Comparison of ENCODE assay signal across 27 cellular contexts in genomic region chr11:79594839-79595238, GRCh38.
DNase-seq lines count a peak whose midpoint lies in the region; ATAC-seq, FAIRE-seq and TF ChIP-seq lines count a peak whose summit lies in the region.
"Had no signal": no experiment of that assay in that cellular context is flagged by ENCODE, and none has a peak within 500 bp of the region (broad histone marks: within the 10 kb centered on the region; RNA-seq: fewer than 3 reads in every experiment).

No MANE protein-coding gene starts in this region.

- no peak for ATAC-seq in right lobe of liver
- ATAC-seq: GM12878, HepG2, K562, Right ventricle myocardium inferior had no signal

- H3K27me3 ChIP-seq in right lobe of liver (no peaks in the 10 kb centered on the region), osteoblast (ENCODE audit: insufficient read depth, low read length) (no peaks in the 10 kb centered on the region)
- H3K27me3 ChIP-seq: BLaER1, SJSA1 had no signal

- DNase-seq in Caki2 (ENCODE audit: low read depth): peak; percentile 37
- DNase-seq in KBM-7: peak; percentile 28
- peak; percentile 14 for DNase-seq in NCI-H69 (lab: John Stamatoyannopoulos, UW)
- DNase-seq in nephron progenitor cell: peak; percentile 18
- no peak for DNase-seq in chondrocyte (ENCODE audit: low spot score)
- DNase-seq in right lobe of liver: no peak
- DNase-seq in RCC 7860 (ENCODE audit: low spot score): no peak
- DNase-seq in osteoblast (ENCODE audit: insufficient read length, low spot score, missing footprints): no peak
- DNase-seq: CD4-positive, alpha-beta T cell; COR-L47; DMS 273 treated with DMSO at 0.1 percent for 48 hours; DMS79 treated with DMSO at 0.1 percent for 48 hours; NCI-H1417 treated with DMSO at 0.1 percent for 48 hours; NCI-H187; NCI-H2107; NCI-H2227 treated with DMSO at 0.1 percent for 48 hours; NCI-H510A; NCI-H748 treated with DMSO at 0.1 percent for 48 hours; OCI-M1 had no signal

- H3K4me2 ChIP-seq in osteoblast (ENCODE audit: insufficient read depth, low read length): no peak overlapping the region
- H3K4me2 ChIP-seq: BLaER1 had no signal

- peak overlapping the region; percentile 96 for H3K27ac Mint-ChIP-seq in nephron progenitor cell
- no peak overlapping the region for H3K27ac Mint-ChIP-seq in chondrocyte (ENCODE audit: unreplicated experiment)
- H3K27ac Mint-ChIP-seq: CD4-positive, alpha-beta T cell had no signal

- intact Hi-C loops in right lobe of liver (cut with DNase I): no loop called here

- H3K4me1 Mint-ChIP-seq in nephron progenitor cell (peaks cover 46% of the 10 kb centered on the region), chondrocyte (ENCODE audit: low read depth) (no peaks in the 10 kb centered on the region)

- no peaks in the 10 kb centered on the region for H3K36me3 ChIP-seq in right lobe of liver
- no peaks in the 10 kb centered on the region for H3K36me3 ChIP-seq in osteoblast (ENCODE audit: insufficient read depth, low read length)
- H3K36me3 ChIP-seq: BLaER1, HAP-1, SJSA1 had no signal

- WGBS in right lobe of liver (ENCODE audit: insufficient coverage, low coverage, low lambda C conversion rate, missing lambda C conversion rate): 28% methylated on average over 4 of the region's 4 CpGs

- in situ Hi-C loops in Caki2 (cut with HindIII; ENCODE audit: low pct_unique_long_range_greater_than_20kb, low sequenced_read_pairs) (no loop called here), KBM-7 (cut with MboI; ENCODE audit: low pct_unique_long_range_greater_than_20kb, low sequenced_read_pairs) (no loop called here)

- TF ChIP-seq POLR2A in right lobe of liver (IDR thresholded peaks at IDR 0.05): no peak

- H3K27ac ChIP-seq in right lobe of liver (no peak overlapping the region), osteoblast (ENCODE audit: low read depth, low read length) (no peak overlapping the region)
- H3K27ac ChIP-seq: BLaER1, HL-60, SJSA1 had no signal

- TF ChIP-seq CTCF in nephron progenitor cell (IDR thresholded peaks at IDR 0.05) (no peak), chondrocyte (IDR thresholded peaks at IDR 0.05) (no peak), right lobe of liver (IDR thresholded peaks at IDR 0.05) (no peak), osteoblast (IDR thresholded peaks at IDR 0.05; ENCODE audit: extremely low read depth, low read depth, low read length) (no peak)

- H2AFZ ChIP-seq in osteoblast (ENCODE audit: low read length): no peak overlapping the region

- H3K4me3 ChIP-seq in right lobe of liver (no peak overlapping the region), osteoblast (ENCODE audit: insufficient read depth, low read length) (no peak overlapping the region)
- H3K4me3 ChIP-seq: BLaER1, GM12878, HAP-1, K562, SJSA1 had no signal

- H3K4me3 Mint-ChIP-seq in nephron progenitor cell (no peak overlapping the region), chondrocyte (ENCODE audit: unreplicated experiment) (no peak overlapping the region)
- H3K4me3 Mint-ChIP-seq: CD4-positive, alpha-beta T cell had no signal

- H3K9me3 Mint-ChIP-seq in nephron progenitor cell (peaks cover 15% of the 10 kb centered on the region), chondrocyte (ENCODE audit: low read depth) (peaks cover 5% of the 10 kb centered on the region)

- peaks cover 12% of the 10 kb centered on the region for H3K27me3 Mint-ChIP-seq in nephron progenitor cell (ENCODE audit: low read depth, poor library complexity)
- H3K27me3 Mint-ChIP-seq in chondrocyte (ENCODE audit: low read depth): peaks cover 12% of the 10 kb centered on the region
- H3K27me3 Mint-ChIP-seq: CD4-positive, alpha-beta T cell had no signal

- H3K79me2 ChIP-seq in osteoblast (ENCODE audit: insufficient read depth, low read length): no peaks in the 10 kb centered on the region

- no peaks in the 10 kb centered on the region for H3K4me1 ChIP-seq in right lobe of liver
- no peaks in the 10 kb centered on the region for H3K4me1 ChIP-seq in osteoblast (ENCODE audit: insufficient read depth, low read length)
- H3K4me1 ChIP-seq: BLaER1, HAP-1, SJSA1 had no signal

- no peaks in the 10 kb centered on the region for H4K20me1 ChIP-seq in osteoblast (ENCODE audit: insufficient read depth, low read length)
- H4K20me1 ChIP-seq: BLaER1 had no signal

- no peak for FAIRE-seq in RCC 7860 (lab: Jason Lieb, UNC)
- FAIRE-seq: GM12878, HepG2, K562 had no signal

- H3K36me3 Mint-ChIP-seq in nephron progenitor cell (ENCODE audit: low read depth): peaks cover 4% of the 10 kb centered on the region
- no peaks in the 10 kb centered on the region for H3K36me3 Mint-ChIP-seq in chondrocyte (ENCODE audit: low read depth)

- no peaks in the 10 kb centered on the region for H3K9me3 ChIP-seq in right lobe of liver
- H3K9me3 ChIP-seq in osteoblast (ENCODE audit: low read depth, low read length): no peaks in the 10 kb centered on the region
- H3K9me3 ChIP-seq: HAP-1, SJSA1 had no signal

Comparison
In these comparisons a context has a peak if more than half of its experiments do, and no peak if none do; other contexts are left out.
1. DNase-seq: peak in Caki2 (single experiment), KBM-7 (single experiment), NCI-H69 (single experiment) and nephron progenitor cell (single experiment); none in chondrocyte (single experiment), right lobe of liver (0 of 3), RCC 7860 (single experiment) and osteoblast (single experiment).